In the genomic region with DNA sequence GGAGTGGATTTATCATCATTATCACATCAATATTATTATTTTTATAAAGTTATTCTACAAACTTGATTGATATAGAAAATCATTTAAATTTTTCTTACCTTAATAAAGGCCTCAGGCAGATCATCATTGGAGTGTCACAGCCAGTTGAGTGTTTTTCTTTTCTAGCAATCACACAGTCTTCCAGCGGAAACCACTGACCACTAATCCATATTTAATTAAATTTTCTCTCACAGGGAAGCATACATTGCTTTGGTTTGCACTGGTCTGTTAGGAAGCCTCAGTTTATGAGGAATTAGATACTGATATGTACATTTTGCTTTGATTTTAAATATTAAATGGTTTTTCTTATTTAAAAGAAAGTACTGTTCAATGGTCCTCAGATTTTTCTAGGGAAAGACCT, we compare ENCODE assay signal across 35 cellular contexts. TPM values are rescaled to one million over a fixed set of nuclear protein-coding genes. Genes with fewer than 3 reads are reported as not detected.
"Had no signal": no experiment of that assay in that cellular context is flagged by ENCODE, and none has a peak within 500 bp of the region (broad histone marks: within the 10 kb centered on the region; RNA-seq: fewer than 3 reads in every experiment).

No MANE protein-coding gene starts in this region.

- H3K4me3 ChIP-seq: MG63, Peyer's patch, SJSA1 had no signal

- H3K36me3 Mint-ChIP-seq: activated CD8-positive, alpha-beta memory T cell treated with anti-CD3 and anti-CD28 coated beads, Interleukin-2, amount 10 ng/mL, durations not matched to agents 7 days and 5 days; activated naive CD4-positive, alpha-beta T cell treated with anti-CD3 and anti-CD28 coated beads, Interleukin-2, amount 10 ng/mL, durations not matched to agents 7 days and 5 days; activated naive CD8-positive, alpha-beta T cell; brain had no signal

- H3K27ac ChIP-seq: Peyer's patch, SJSA1, WERI-Rb-1 had no signal

- H3K9me3 Mint-ChIP-seq: activated CD4-positive, alpha-beta memory T cell treated with anti-CD3 and anti-CD28 coated beads, Interleukin-2, amount 10 ng/mL, durations not matched to agents 7 days and 5 days; activated naive CD4-positive, alpha-beta T cell treated with anti-CD3 and anti-CD28 coated beads, Interleukin-2, amount 10 ng/mL, durations not matched to agents 7 days and 5 days; activated naive CD8-positive, alpha-beta T cell treated with anti-CD3 and anti-CD28 coated beads, Interleukin-2, amount 50 U/mL, for 24 hours had no signal

- H3K27me3 Mint-ChIP-seq: activated naive CD8-positive, alpha-beta T cell treated with anti-CD3 and anti-CD28 coated beads, Interleukin-2, amount 50 U/mL, for 24 hours had no signal

- H3K4me3 Mint-ChIP-seq: activated CD4-positive, alpha-beta memory T cell treated with anti-CD3 and anti-CD28 coated beads, Interleukin-2, amount 10 ng/mL, durations not matched to agents 7 days and 5 days; activated CD8-positive, alpha-beta memory T cell treated with anti-CD3 and anti-CD28 coated beads, Interleukin-2, amount 10 ng/mL, durations not matched to agents 7 days and 5 days; activated naive CD4-positive, alpha-beta T cell treated with anti-CD3 and anti-CD28 coated beads, Interleukin-2, amount 10 ng/mL, durations not matched to agents 7 days and 5 days; activated naive CD8-positive, alpha-beta T cell; activated naive CD8-positive, alpha-beta T cell treated with anti-CD3 and anti-CD28 coated beads, Interleukin-2, amount 50 U/mL, for 24 hours; T-helper 17 cell had no signal

- H3K4me1 ChIP-seq: Peyer's patch, SJSA1 had no signal

- H3K9me3 ChIP-seq: MG63, Peyer's patch, SJSA1 had no signal

- H3K27me3 ChIP-seq: MG63, Peyer's patch, SJSA1 had no signal

- ATAC-seq: activated CD8-positive, alpha-beta memory T cell treated with anti-CD3 and anti-CD28 coated beads, Interleukin-2, amount 10 ng/mL, durations not matched to agents 7 days and 5 days; activated naive CD8-positive, alpha-beta T cell treated with anti-CD3 and anti-CD28 coated beads, Interleukin-2, amount 50 U/mL, for 24 hours; PC-3; T-helper 17 cell had no signal

- H3K4me1 Mint-ChIP-seq: activated CD4-positive, alpha-beta memory T cell treated with anti-CD3 and anti-CD28 coated beads, Interleukin-2, amount 10 ng/mL, durations not matched to agents 7 days and 5 days; activated CD8-positive, alpha-beta memory T cell treated with anti-CD3 and anti-CD28 coated beads, Interleukin-2, amount 10 ng/mL, durations not matched to agents 7 days and 5 days; activated naive CD4-positive, alpha-beta T cell treated with anti-CD3 and anti-CD28 coated beads, Interleukin-2, amount 10 ng/mL, durations not matched to agents 7 days and 5 days; activated naive CD8-positive, alpha-beta T cell treated with anti-CD3 and anti-CD28 coated beads, Interleukin-2, amount 50 U/mL, for 24 hours; T-helper 17 cell had no signal

- H3K27ac Mint-ChIP-seq: activated CD4-positive, alpha-beta memory T cell treated with anti-CD3 and anti-CD28 coated beads, Interleukin-2, amount 10 ng/mL, durations not matched to agents 7 days and 5 days; activated CD8-positive, alpha-beta memory T cell treated with anti-CD3 and anti-CD28 coated beads, Interleukin-2, amount 10 ng/mL, durations not matched to agents 7 days and 5 days; activated naive CD4-positive, alpha-beta T cell treated with anti-CD3 and anti-CD28 coated beads, Interleukin-2, amount 10 ng/mL, durations not matched to agents 7 days and 5 days; activated naive CD8-positive, alpha-beta T cell; activated naive CD8-positive, alpha-beta T cell treated with anti-CD3 and anti-CD28 coated beads, Interleukin-2, amount 50 U/mL, for 24 hours; T-helper 17 cell had no signal

- DNase-seq: activated CD4-positive, alpha-beta memory T cell treated with anti-CD3 and anti-CD28 coated beads, Interleukin-2, amount 10 ng/mL, durations not matched to agents 7 days and 5 days; activated CD4-positive, alpha-beta T cell treated with anti-CD3 and anti-CD28 coated beads for 1 hour; activated CD4-positive, alpha-beta T cell treated with anti-CD3 and anti-CD28 coated beads for 48 hours; activated CD4-positive, CD25-positive, alpha-beta regulatory T cell; activated CD8-positive, alpha-beta memory T cell treated with anti-CD3 and anti-CD28 coated beads for 24 hours; activated CD8-positive, alpha-beta memory T cell treated with anti-CD3 and anti-CD28 coated beads, Interleukin-2, amount 10 ng/mL, durations not matched to agents 7 days and 5 days; activated CD8-positive, alpha-beta memory T cell treated with anti-CD3 and anti-CD28 coated beads, Interleukin-2, amount 50 U/mL, for 48 hours; activated effector memory CD4-positive, alpha-beta T cell treated with Interleukin-2 at 50 U/mL for 16 hours; activated naive CD4-positive, alpha-beta T cell treated with anti-CD3 and anti-CD28 coated beads, Interleukin-2, amount 10 ng/mL, durations not matched to agents 7 days and 5 days; activated naive CD8-positive, alpha-beta T cell treated with anti-CD3 and anti-CD28 coated beads, Interleukin-2, amount 50 U/mL, for 24 hours; activated T-cell treated with anti-CD3 and anti-CD28 coated beads, Interleukin-2, amount 50 U/mL, for 48 hours; anterior cingulate cortex; caudate nucleus; cerebellar nuclear complex; Kasumi-1; KG1; MG63; NCI-H1092; NCI-H1436 treated with DMSO at 0.1 percent for 48 hours; NCI-H1694 treated with DMSO at 0.1 percent for 48 hours; NCI-H2029; NCI-H446; NCI-H510A treated with DMSO at 0.1 percent for 48 hours; NCI-H526 treated with DMSO at 0.1 percent for 48 hours; NCI-H774; PC-3; Peyer's patch; RPMI8226; SHP77 treated with DMSO at 0.1 percent for 48 hours; T-helper 17 cell; WERI-Rb-1 had no signal

- H3K36me3 ChIP-seq: MG63, Peyer's patch, SJSA1, WERI-Rb-1 had no signal

RNA-seq across cellular contexts. Expression of a gene that starts 6.7 kb away (rescaled TPM):
- total RNA-seq: activated CD4-positive, alpha-beta memory T cell treated with anti-CD3 and anti-CD28 coated beads, Interleukin-2, amount 10 ng/mL, durations not matched to agents 7 days and 5 days; activated CD8-positive, alpha-beta memory T cell treated with anti-CD3 and anti-CD28 coated beads, Interleukin-2, amount 10 ng/mL, durations not matched to agents 7 days and 5 days; bronchial epithelial cell; PC-3; Peyer's patch; SJSA1; T-helper 17 cell had no signal
